Comparison of ENCODE assay signal across 1 cellular context in the genomic region with DNA sequence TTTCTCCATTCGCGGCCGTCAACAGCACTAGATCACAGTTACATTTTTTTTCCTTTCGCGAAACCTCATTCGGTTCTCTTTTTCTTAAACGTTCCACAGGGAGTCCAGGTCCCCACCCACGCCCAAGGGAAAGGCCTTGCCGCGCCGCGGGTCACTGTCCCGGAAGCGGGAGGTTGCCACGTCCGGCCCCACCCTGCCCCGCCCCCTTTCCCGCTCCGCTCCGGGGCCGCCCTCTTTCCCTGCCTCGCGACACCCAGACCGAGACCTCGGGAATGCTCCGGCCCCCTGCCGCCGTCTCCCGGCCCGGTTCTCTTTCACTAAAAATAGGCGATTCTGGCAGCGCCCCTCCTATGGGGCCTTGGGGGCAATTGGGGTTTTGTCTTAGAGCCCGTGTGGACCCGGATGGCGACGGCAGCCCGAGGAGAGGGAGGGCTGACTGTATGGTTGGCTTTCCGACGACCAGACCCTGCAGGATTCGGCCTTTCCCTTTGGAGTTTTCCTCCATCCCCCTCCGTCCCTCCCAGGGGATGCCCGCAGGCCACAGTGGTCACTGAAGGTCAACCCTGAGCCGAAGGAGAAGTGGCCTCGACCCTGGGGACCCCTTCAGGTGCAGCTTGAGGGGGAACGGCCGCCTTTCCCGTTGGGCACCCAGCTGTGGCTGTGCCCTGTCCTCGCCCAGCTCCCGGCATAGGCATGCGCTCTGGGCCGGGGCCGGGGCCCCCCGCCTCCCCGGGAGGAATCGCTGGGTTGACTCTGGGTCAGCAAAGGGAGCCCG.
TF ChIP-seq lines count a peak whose summit lies in the region.

No MANE protein-coding gene starts in this region.

TF ChIP-seq in HepG2, 621 proteins besides CTCF, POLR2A, EP300 and RAD21 (continued from another document and continues in another):
- TF ChIP-seq ZSCAN31 (CRISPR knock-in tag; IDR thresholded peaks at IDR 0.05; ENCODE audit: low read depth) (no peak), YEATS4 (CRISPR knock-in tag; IDR thresholded peaks at IDR 0.05; ENCODE audit: borderline replicate concordance) (peak; percentile 75; the same call in 1 of the 2 replicates), ZSCAN21 (CRISPR knock-in tag; IDR thresholded peaks at IDR 0.05; ENCODE audit: borderline replicate concordance) (no peak), CENPBD1 (CRISPR knock-in tag; IDR thresholded peaks at IDR 0.05; ENCODE audit: borderline replicate concordance, low read depth) (no peak), TEAD3 (CRISPR knock-in tag; optimal IDR thresholded peaks at IDR 0.05; ENCODE audit: borderline replicate concordance) (peak; percentile 6), RORA (CRISPR knock-in tag; IDR thresholded peaks at IDR 0.05) (no peak), THYN1 (CRISPR knock-in tag; IDR thresholded peaks at IDR 0.05; ENCODE audit: borderline replicate concordance, low read depth) (no peak), RFX5 (IDR thresholded peaks at IDR 0.05; ENCODE audit: low read depth, low read length) (no peak), KLF13 (CRISPR knock-in tag; IDR thresholded peaks at IDR 0.05) (0 out of 2 replicates have a peak, but pooled peaks have one; percentile 21), PPARG (CRISPR knock-in tag; conservative IDR thresholded peaks at IDR 0.05) (no peak), SRF (IDR thresholded peaks at IDR 0.05; ENCODE audit: low read depth, low read length) (no peak), NFKBIZ (CRISPR knock-in tag; IDR thresholded peaks at IDR 0.05) (no peak), IKZF4 (CRISPR knock-in tag; IDR thresholded peaks at IDR 0.05; ENCODE audit: borderline replicate concordance, low read depth, not compliant biosample characterization) (no peak), ZBED4 (CRISPR knock-in tag; IDR thresholded peaks at IDR 0.05; ENCODE audit: borderline replicate concordance) (peak; percentile 54; the same call in 1 of the 2 replicates), RFXANK (CRISPR knock-in tag; IDR thresholded peaks at IDR 0.05) (no peak), SETDB1 (CRISPR knock-in tag; IDR thresholded peaks at IDR 0.05; ENCODE audit: borderline replicate concordance) (no peak), ARNT2 (CRISPR knock-in tag; IDR thresholded peaks at IDR 0.05; ENCODE audit: low read depth) (peak; percentile 69; the same call in 1 of the 2 replicates), ZNF564 (CRISPR knock-in tag; IDR thresholded peaks at IDR 0.05) (no peak; the same call in 1 of the 2 replicates), CREM (IDR thresholded peaks at IDR 0.05) (0 out of 2 replicates have a peak, but pooled peaks have one; percentile 11), CREM (CRISPR knock-in tag; IDR thresholded peaks at IDR 0.05) (no peak), NONO (IDR thresholded peaks at IDR 0.05) (no peak), NONO (CRISPR knock-in tag; conservative IDR thresholded peaks at IDR 0.05) (peak; percentile 73), GLMP (CRISPR knock-in tag; IDR thresholded peaks at IDR 0.05; ENCODE audit: borderline replicate concordance) (no peak; the same call in 1 of the 2 replicates), ZNF205 (CRISPR knock-in tag; IDR thresholded peaks at IDR 0.05) (no peak), BRCA1 (CRISPR knock-in tag; IDR thresholded peaks at IDR 0.05) (no peak; the same call in 1 of the 2 replicates), IRX3 (CRISPR knock-in tag; IDR thresholded peaks at IDR 0.05; ENCODE audit: borderline replicate concordance, low read depth) (no peak), TMF1 (CRISPR knock-in tag; IDR thresholded peaks at IDR 0.05; ENCODE audit: low read depth) (no peak; the same call in 1 of the 2 replicates), FLYWCH1 (CRISPR knock-in tag; IDR thresholded peaks at IDR 0.05) (0 out of 2 replicates have a peak, but pooled peaks have one; percentile 4), XBP1 (CRISPR knock-in tag; IDR thresholded peaks at IDR 0.05) (no peak), SUZ12 (IDR thresholded peaks at IDR 0.05; ENCODE audit: low read depth, low read length) (no peak), KDM5B (CRISPR knock-in tag; IDR thresholded peaks at IDR 0.05; ENCODE audit: borderline replicate concordance) (no peak; the same call in 1 of the 2 replicates), ZNF766 (CRISPR knock-in tag; IDR thresholded peaks at IDR 0.05; ENCODE audit: borderline replicate concordance) (no peak; the same call in 1 of the 2 replicates)
- TF ChIP-seq, protein P1, sequence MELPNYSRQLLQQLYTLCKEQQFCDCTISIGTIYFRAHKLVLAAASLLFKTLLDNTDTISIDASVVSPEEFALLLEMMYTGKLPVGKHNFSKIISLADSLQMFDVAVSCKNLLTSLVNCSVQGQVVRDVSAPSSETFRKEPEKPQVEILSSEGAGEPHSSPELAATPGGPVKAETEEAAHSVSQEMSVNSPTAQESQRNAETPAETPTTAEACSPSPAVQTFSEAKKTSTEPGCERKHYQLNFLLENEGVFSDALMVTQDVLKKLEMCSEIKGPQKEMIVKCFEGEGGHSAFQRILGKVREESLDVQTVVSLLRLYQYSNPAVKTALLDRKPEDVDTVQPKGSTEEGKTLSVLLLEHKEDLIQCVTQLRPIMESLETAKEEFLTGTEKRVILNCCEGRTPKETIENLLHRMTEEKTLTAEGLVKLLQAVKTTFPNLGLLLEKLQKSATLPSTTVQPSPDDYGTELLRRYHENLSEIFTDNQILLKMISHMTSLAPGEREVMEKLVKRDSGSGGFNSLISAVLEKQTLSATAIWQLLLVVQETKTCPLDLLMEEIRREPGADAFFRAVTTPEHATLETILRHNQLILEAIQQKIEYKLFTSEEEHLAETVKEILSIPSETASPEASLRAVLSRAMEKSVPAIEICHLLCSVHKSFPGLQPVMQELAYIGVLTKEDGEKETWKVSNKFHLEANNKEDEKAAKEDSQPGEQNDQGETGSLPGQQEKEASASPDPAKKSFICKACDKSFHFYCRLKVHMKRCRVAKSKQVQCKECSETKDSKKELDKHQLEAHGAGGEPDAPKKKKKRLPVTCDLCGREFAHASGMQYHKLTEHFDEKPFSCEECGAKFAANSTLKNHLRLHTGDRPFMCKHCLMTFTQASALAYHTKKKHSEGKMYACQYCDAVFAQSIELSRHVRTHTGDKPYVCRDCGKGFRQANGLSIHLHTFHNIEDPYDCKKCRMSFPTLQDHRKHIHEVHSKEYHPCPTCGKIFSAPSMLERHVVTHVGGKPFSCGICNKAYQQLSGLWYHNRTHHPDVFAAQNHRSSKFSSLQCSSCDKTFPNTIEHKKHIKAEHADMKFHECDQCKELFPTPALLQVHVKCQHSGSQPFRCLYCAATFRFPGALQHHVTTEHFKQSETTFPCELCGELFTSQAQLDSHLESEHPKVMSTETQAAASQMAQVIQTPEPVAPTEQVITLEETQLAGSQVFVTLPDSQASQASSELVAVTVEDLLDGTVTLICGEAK (IDR thresholded peaks at IDR 0.05) = no peak
- TF ChIP-seq, protein P1 (CRISPR knock-in tag; IDR thresholded peaks at IDR 0.05) = no peak
- TF ChIP-seq, protein P2, sequence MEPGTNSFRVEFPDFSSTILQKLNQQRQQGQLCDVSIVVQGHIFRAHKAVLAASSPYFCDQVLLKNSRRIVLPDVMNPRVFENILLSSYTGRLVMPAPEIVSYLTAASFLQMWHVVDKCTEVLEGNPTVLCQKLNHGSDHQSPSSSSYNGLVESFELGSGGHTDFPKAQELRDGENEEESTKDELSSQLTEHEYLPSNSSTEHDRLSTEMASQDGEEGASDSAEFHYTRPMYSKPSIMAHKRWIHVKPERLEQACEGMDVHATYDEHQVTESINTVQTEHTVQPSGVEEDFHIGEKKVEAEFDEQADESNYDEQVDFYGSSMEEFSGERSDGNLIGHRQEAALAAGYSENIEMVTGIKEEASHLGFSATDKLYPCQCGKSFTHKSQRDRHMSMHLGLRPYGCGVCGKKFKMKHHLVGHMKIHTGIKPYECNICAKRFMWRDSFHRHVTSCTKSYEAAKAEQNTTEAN (CRISPR knock-in tag; conservative IDR thresholded peaks at IDR 0.05) = 0 out of 2 replicates have a peak, but pooled peaks have one; percentile 37
- TF ChIP-seq, protein P3, sequence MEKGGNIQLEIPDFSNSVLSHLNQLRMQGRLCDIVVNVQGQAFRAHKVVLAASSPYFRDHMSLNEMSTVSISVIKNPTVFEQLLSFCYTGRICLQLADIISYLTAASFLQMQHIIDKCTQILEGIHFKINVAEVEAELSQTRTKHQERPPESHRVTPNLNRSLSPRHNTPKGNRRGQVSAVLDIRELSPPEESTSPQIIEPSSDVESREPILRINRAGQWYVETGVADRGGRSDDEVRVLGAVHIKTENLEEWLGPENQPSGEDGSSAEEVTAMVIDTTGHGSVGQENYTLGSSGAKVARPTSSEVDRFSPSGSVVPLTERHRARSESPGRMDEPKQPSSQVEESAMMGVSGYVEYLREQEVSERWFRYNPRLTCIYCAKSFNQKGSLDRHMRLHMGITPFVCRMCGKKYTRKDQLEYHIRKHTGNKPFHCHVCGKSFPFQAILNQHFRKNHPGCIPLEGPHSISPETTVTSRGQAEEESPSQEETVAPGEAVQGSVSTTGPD (CRISPR knock-in tag; IDR thresholded peaks at IDR 0.05) = no peak
- TF ChIP-seq, protein P4, sequence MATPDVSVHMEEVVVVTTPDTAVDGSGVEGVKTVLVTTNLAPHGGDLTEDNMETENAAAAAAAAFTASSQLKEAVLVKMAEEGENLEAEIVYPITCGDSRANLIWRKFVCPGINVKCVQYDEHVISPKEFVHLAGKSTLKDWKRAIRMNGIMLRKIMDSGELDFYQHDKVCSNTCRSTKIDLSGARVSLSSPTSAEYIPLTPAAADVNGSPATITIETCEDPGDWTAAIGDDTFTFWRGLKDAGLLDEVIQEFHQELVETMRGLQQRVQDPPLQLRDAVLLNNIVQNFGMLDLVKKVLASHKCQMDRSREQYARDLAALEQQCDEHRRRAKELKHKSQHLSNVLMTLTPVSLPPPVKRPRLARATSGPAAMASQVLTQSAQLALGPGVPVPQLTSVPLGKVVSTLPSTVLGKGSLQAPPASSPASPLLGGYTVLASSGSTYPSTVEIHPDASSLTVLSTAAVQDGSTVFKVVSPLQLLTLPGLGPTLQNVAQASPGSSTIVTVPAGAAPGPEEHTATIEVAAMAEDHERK (CRISPR knock-in tag; IDR thresholded peaks at IDR 0.05; ENCODE audit: low read depth) = no peak
